12 cellular contexts compared by ENCODE assay signal in the genomic region with DNA sequence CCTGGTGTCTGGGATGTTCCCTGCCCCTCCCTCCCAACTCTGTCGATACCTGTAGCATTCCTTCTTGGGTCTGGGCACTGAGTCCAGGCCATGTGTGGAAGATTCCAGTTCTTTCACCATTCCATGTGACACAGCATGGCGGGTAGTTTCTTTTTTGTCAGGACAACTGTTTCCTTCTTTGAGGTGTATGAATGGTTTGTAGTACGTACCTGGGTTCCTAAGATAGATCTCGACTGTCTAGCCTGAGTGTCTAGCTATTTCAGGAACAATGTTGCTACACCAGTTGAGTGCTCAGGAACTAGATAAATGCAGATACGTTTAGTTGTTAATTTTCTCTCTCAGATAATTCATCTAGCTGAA. TPM values are rescaled to one million over a fixed set of nuclear protein-coding genes. Genes with fewer than 3 reads are reported as not detected.
A peak's percentile ranks its signal among the peaks of the same experiment; 100 is the strongest.
DNase-seq lines count a peak whose midpoint lies in the region; ATAC-seq and TF ChIP-seq lines count a peak whose summit lies in the region.
"Had no signal": no experiment of that assay in that cellular context is flagged by ENCODE, and none has a peak within 500 bp of the region (broad histone marks: within the 10 kb centered on the region; RNA-seq: fewer than 3 reads in every experiment).

No MANE protein-coding gene starts in this region.

- peaks cover 6% of the 10 kb centered on the region for H3K27me3 Mint-ChIP-seq in glutamatergic neuron (ENCODE audit: unreplicated experiment)

- intact Hi-C loops in heart right ventricle (cut with DNase I), result no loop called here
- intact Hi-C loops in cardiac septum (cut with DNase I), result no loop called here
- intact Hi-C loops in psoas muscle (cut with DNase I), result no loop called here
- intact Hi-C loops in vagina (cut with DNase I), result no loop called here

- H3K27ac ChIP-seq in heart right ventricle (peak overlapping the region in 9 of 10 donors; percentile 24 to 75 (median 39)), psoas muscle (peak overlapping the region; percentile 77), vagina (peak overlapping the region; percentile 71)
- H3K27ac ChIP-seq: WERI-Rb-1 had no signal

- H3K4me1 Mint-ChIP-seq in glutamatergic neuron (ENCODE audit: low read depth, unreplicated experiment), result peaks cover 13% of the 10 kb centered on the region

- DNase-seq in heart right ventricle (no peak), cardiac septum (ENCODE audit: low spot score) (no peak), glutamatergic neuron (no peak), psoas muscle (no peak), vagina (ENCODE audit: extremely low spot score in 2 of 2) (no peak), Kasumi-1 (lab: John Stamatoyannopoulos, UW) (no peak), erythroblast (lab: John Stamatoyannopoulos, UW) (no peak), COR-L47 (lab: John Stamatoyannopoulos, UW) (no peak)
- DNase-seq: ACHN, NCI-H2107, WERI-Rb-1 had no signal

- ATAC-seq in heart right ventricle, result peak in 4 of 8 donors; percentile 4 to 25 (median 18)
- peak; percentile 72 to 82 (median 75) for ATAC-seq in psoas muscle
- ATAC-seq: SK-N-SH treated with all-trans-retinoic acid at 6 μM for 48 hours had no signal

- TF ChIP-seq POLR2A in vagina (IDR thresholded peaks at IDR 0.05) (no peak), erythroblast (IDR thresholded peaks at IDR 0.05; ENCODE audit: low read length) (no peak)

- H3K9me3 ChIP-seq in heart right ventricle (no peaks in the 10 kb centered on the region), psoas muscle (no peaks in the 10 kb centered on the region), vagina (no peaks in the 10 kb centered on the region)

- H3K27ac Mint-ChIP-seq in glutamatergic neuron (ENCODE audit: unreplicated experiment), result peak overlapping the region; percentile 12

- no peak for TF ChIP-seq CTCF in heart right ventricle (IDR thresholded peaks at IDR 0.05)
- TF ChIP-seq CTCF in glutamatergic neuron (IDR thresholded peaks at IDR 0.05; ENCODE audit: partially characterized antibody, unreplicated experiment), result no peak
- TF ChIP-seq CTCF in psoas muscle (IDR thresholded peaks at IDR 0.05), result no peak
- no peak for TF ChIP-seq CTCF in vagina (IDR thresholded peaks at IDR 0.05)

- H3K36me3 ChIP-seq in heart right ventricle (no peaks in the 10 kb centered on the region), psoas muscle (ENCODE audit: insufficient read depth in 1 of 2, low read depth in 1 of 2) (no peaks in the 10 kb centered on the region), vagina (no peaks in the 10 kb centered on the region)
- H3K36me3 ChIP-seq: WERI-Rb-1 had no signal

- H3K9me3 Mint-ChIP-seq in glutamatergic neuron (ENCODE audit: unreplicated experiment), result peaks cover 2% of the 10 kb centered on the region

- H3K27me3 ChIP-seq in heart right ventricle, result no peaks in the 10 kb centered on the region
- no peaks in the 10 kb centered on the region for H3K27me3 ChIP-seq in psoas muscle (ENCODE audit: insufficient read depth in 3 of 3, low read length in 2 of 3)
- no peaks in the 10 kb centered on the region for H3K27me3 ChIP-seq in vagina

- H3K36me3 Mint-ChIP-seq in glutamatergic neuron (ENCODE audit: unreplicated experiment), result no peaks in the 10 kb centered on the region

- no peak overlapping the region for H3K4me3 Mint-ChIP-seq in glutamatergic neuron (ENCODE audit: unreplicated experiment)

- H3K4me3 ChIP-seq in heart right ventricle (no peak overlapping the region), psoas muscle (no peak overlapping the region), vagina (no peak overlapping the region)

- WGBS in heart right ventricle, 2 donors, result 48 to 61% methylated on average over 5 of the region's 5 CpGs
- 37 to 57% (median 41%) methylated on average over 5 of the region's 5 CpGs for WGBS in psoas muscle, 3 donors

- H3K4me1 ChIP-seq in heart right ventricle, result peaks cover 0 to 90% (median 61%) of the 10 kb centered on the region in 9 donors
- peaks cover 65% of the 10 kb centered on the region for H3K4me1 ChIP-seq in psoas muscle
- H3K4me1 ChIP-seq in vagina, result peaks cover 65% of the 10 kb centered on the region

RNA-seq across cellular contexts. Expression of gene TNRC6B, which starts 43.3 kb away (rescaled TPM):
- 10 to 100 TPM; 36.3 to 62.5 (median 56.0) TPM for total RNA-seq in heart right ventricle
- polyA plus RNA-seq in heart right ventricle, result 10 to 100 TPM in 1 of 2 donors, 1 to 10 TPM in 1; 1.7 to 21.6 TPM
- 40.2 TPM for total RNA-seq in cardiac septum
- total RNA-seq in glutamatergic neuron (ENCODE audit: unreplicated experiment), result 62.0 TPM
- total RNA-seq in psoas muscle, result 10 to 100 TPM; 27.9 to 49.4 (median 32.6) TPM
- polyA plus RNA-seq in psoas muscle, result 10 to 100 TPM in 1 of 3 donors, 1 to 10 TPM in 2; 2.2 to 17.4 (median 2.5) TPM
- total RNA-seq in vagina, result 32.7 TPM
